Comparison of ENCODE assay signal across 28 cellular contexts in the genomic region with DNA sequence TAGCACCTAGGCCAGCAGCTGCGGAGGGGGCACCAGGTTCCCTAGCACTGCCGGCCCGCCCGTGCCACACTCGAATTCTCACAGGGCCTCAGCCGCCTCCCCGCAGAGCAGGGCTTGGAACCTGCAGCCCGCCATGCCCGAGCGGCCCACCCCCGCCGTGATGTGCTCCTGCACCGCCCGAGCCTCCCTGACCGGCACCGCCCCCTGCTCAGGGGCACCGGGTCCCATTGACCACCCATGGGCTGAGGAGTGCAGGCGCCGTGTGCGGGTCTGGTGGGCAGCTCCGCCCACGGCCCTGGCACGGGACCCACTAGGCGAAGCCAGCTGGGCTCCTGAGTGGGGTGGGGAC. TPM values are rescaled to one million over a fixed set of nuclear protein-coding genes. Genes with fewer than 3 reads are reported as not detected.
"Had no signal": no experiment of that assay in that cellular context is flagged by ENCODE, and none has a peak within 500 bp of the region (broad histone marks: within the 10 kb centered on the region; RNA-seq: fewer than 3 reads in every experiment).

No MANE protein-coding gene starts in this region.

- H3K27me3 ChIP-seq: foreskin keratinocyte, gastroesophageal sphincter, heart left ventricle, hepatocyte, right lobe of liver, suprapubic skin, transverse colon, vagina had no signal

- H3K9me3 Mint-ChIP-seq: effector memory CD8-positive, alpha-beta T cell; natural killer cell treated with Interleukin-12 subunit alpha and Interleukin-12 subunit beta and Interleukin-15 and Interleukin-18, amount 100 ng/mL, for 72 hours; stimulated activated naive CD8-positive, alpha-beta T cell treated with anti-CD3 and anti-CD28 coated beads, Interleukin-15, Interleukin-2, amounts not matched to agents 100 ng/mL and 50 ng/mL, for 24 hours had no signal

- H3K36me3 Mint-ChIP-seq: mesothelial cell of epicardium; naive B cell; natural killer cell treated with Interleukin-12 subunit alpha and Interleukin-12 subunit beta and Interleukin-15 and Interleukin-18, amount 100 ng/mL, for 72 hours had no signal

- H3K9me3 ChIP-seq: gastroesophageal sphincter, heart left ventricle, right lobe of liver, suprapubic skin, transverse colon, vagina had no signal

- ATAC-seq: effector memory CD8-positive, alpha-beta T cell; foreskin keratinocyte; gastroesophageal sphincter; heart left ventricle; left lobe of liver; mucosa of descending colon; natural killer cell treated with Interleukin-12 subunit alpha and Interleukin-12 subunit beta and Interleukin-15 and Interleukin-18, amount 100 ng/mL, for 72 hours had no signal

- H3K4me3 Mint-ChIP-seq: effector memory CD8-positive, alpha-beta T cell; mesothelial cell of epicardium; naive B cell; natural killer cell treated with Interleukin-12 subunit alpha and Interleukin-12 subunit beta and Interleukin-15 and Interleukin-18, amount 100 ng/mL, for 72 hours; neural crest cell had no signal

- DNase-seq: cortex of kidney; effector memory CD8-positive, alpha-beta T cell; foreskin keratinocyte; heart left ventricle; kidney; mesenchymal stem cell; mucosa of descending colon; naive B cell; right lobe of liver; small intestine; stimulated activated CD4-positive, alpha-beta T cell treated with anti-CD3 and anti-CD28 coated beads, Interleukin-12 subunit alpha, Interleukin-12 subunit beta, amount 100 ng/mL, for 4 hours; stimulated activated CD4-positive, alpha-beta T cell treated with anti-CD3 and anti-CD28 coated beads, Interleukin-1b, Interleukin-23, amount 100 ng/mL, for 48 hours; stimulated activated CD4-positive, alpha-beta T cell treated with anti-CD3 and anti-CD28 coated beads, Interleukin-4, amount 100 ng/mL, for 1 hour; stimulated activated CD8-positive, alpha-beta memory T cell treated with anti-CD3 and anti-CD28 coated beads, Interleukin-4, amount 100 ng/mL, for 48 hours; transverse colon had no signal

- H3K36me3 ChIP-seq: gastroesophageal sphincter, heart left ventricle, right lobe of liver, suprapubic skin, transverse colon, vagina had no signal

- H3K27me3 Mint-ChIP-seq: progenitor cell of endocrine pancreas; stimulated activated naive CD8-positive, alpha-beta T cell treated with anti-CD3 and anti-CD28 coated beads, Interleukin-15, Interleukin-2, amounts not matched to agents 100 ng/mL and 50 ng/mL, for 24 hours had no signal

- H3K4me3 ChIP-seq: gastroesophageal sphincter, heart left ventricle, hepatocyte, mucosa of descending colon, right lobe of liver, suprapubic skin, transverse colon, vagina had no signal

- H3K4me1 ChIP-seq: foreskin keratinocyte, gastroesophageal sphincter, parathyroid adenoma, right lobe of liver, suprapubic skin, transverse colon, vagina had no signal

- H3K27ac ChIP-seq: foreskin keratinocyte, gastroesophageal sphincter, heart left ventricle, hepatocyte, parathyroid adenoma, right lobe of liver, suprapubic skin, transverse colon, vagina had no signal

- H3K27ac Mint-ChIP-seq: mesothelial cell of epicardium; natural killer cell treated with Interleukin-12 subunit alpha and Interleukin-12 subunit beta and Interleukin-15 and Interleukin-18, amount 100 ng/mL, for 72 hours; progenitor cell of endocrine pancreas had no signal

RNA-seq across cellular contexts. Expression of gene ENPP6, which starts 35.4 kb away (rescaled TPM):
- total RNA-seq: foreskin keratinocyte, lung microvascular endothelial cell, neural crest cell, osteoblast, progenitor cell of endocrine pancreas, suprapubic skin had no signal
- polyA plus RNA-seq: hepatocyte had no signal
